ENCODE assay signal across 9 cellular contexts in the genomic region with DNA sequence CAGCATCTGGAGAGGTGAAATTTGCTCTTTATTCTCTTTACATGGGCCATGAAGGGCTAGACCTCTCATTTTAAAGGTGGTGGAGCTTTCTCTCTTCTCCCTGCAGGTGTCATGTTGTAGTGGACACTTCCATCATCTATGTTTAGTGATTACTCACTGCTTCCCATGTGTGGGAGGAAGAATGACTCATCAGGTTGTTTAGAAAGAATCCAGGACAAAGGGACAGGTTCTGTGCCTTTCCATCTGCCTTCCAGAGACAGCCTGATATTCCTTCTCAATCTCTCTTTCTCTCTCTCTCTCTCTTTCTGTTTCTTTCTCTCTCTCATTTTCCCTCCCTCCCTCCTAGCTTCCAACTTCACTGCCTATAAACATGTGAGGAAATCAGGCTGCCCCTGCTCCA. TPM values are rescaled to one million over a fixed set of nuclear protein-coding genes. Genes with fewer than 3 reads are reported as not detected.
DNase-seq lines count a peak whose midpoint lies in the region; ATAC-seq, FAIRE-seq and TF ChIP-seq lines count a peak whose summit lies in the region.
"Had no signal": no experiment of that assay in that cellular context is flagged by ENCODE, and none has a peak within 500 bp of the region (broad histone marks: within the 10 kb centered on the region; RNA-seq: fewer than 3 reads in every experiment).

No MANE protein-coding gene starts in this region.

- FAIRE-seq in HepG2 (lab: Jason Lieb, UNC), result no peak

- H3K4me2 ChIP-seq in HepG2 (ENCODE audit: low read depth, low read length), result no peak overlapping the region
- H3K4me2 ChIP-seq: KMS-11 had no signal

- H3K27ac ChIP-seq in HepG2 (ENCODE audit: extremely low read length, insufficient read depth, low read length) (no peak overlapping the region), substantia nigra (ENCODE audit: low read depth, low read length, poor library complexity, severe bottlenecking) (no peak overlapping the region)
- H3K27ac ChIP-seq: KMS-11 had no signal

- no peaks in the 10 kb centered on the region for H3K4me1 ChIP-seq in HepG2 (ENCODE audit: insufficient read depth, low read length)

- H3K9ac ChIP-seq in HepG2 (ENCODE audit: insufficient read depth, low read depth, low read length), result no peak overlapping the region
- H3K9ac ChIP-seq: KMS-11 had no signal

- no TSS peak for BruUV-seq in HepG2 (replicated peaks; lab: Mats Ljungman, UMichigan)

- TF ChIP-seq RAD21 in HepG2 (CRISPR knock-in tag; IDR thresholded peaks at IDR 0.05), result no peak

- DNase-seq in DMS53 (lab: John Stamatoyannopoulos, UW) (peak; percentile 96), NCI-H146 treated with DMSO at 0.1 percent for 48 hours (lab: John Stamatoyannopoulos, UW; ENCODE audit: unreplicated experiment) (peak; percentile 81), astrocyte of the cerebellum (ENCODE audit: low read depth) (peak; percentile 45), HepG2 (ENCODE audit: low spot score) (peak; percentile 69), GM13977 (ENCODE audit: low spot score) (no peak), NCI-H1048 (lab: John Stamatoyannopoulos, UW) (no peak), substantia nigra (lab: John Stamatoyannopoulos, UW) (no peak)
- no peak for DNase-seq in effector CD4-positive, alpha-beta T cell

- TF ChIP-seq CTCF in astrocyte of the cerebellum (IDR thresholded peaks at IDR 0.05; ENCODE audit: low read depth, low read length, missing control alignments), result peak; percentile 5
- TF ChIP-seq CTCF in HepG2 (CRISPR knock-in tag; IDR thresholded peaks at IDR 0.05), result no peak
- no peak for TF ChIP-seq CTCF in GM13977 (IDR thresholded peaks at IDR 0.05; ENCODE audit: extremely low read depth, insufficient read depth, missing control alignments)

- H3K4me3 ChIP-seq in astrocyte of the cerebellum (ENCODE audit: low read depth, low read length) (no peak overlapping the region), HepG2 (replicated peaks in 1 of 3; ENCODE audit: insufficient read depth in 1 of 3, low read depth in 2 of 3, low read length in 3 of 3) (no peak overlapping the region)

- intact Hi-C loops in HepG2 (cut with micrococcal nuclease; ENCODE audit: unreplicated experiment), result no loop called here

- TF ChIP-seq POLR2A in HepG2 (IDR thresholded peaks at IDR 0.05; ENCODE audit: insufficient read depth in 1 of 2, low read depth in 2 of 2, low read length in 2 of 2), result no peak

- CTCF ChIA-PET in HepG2 (lab: Yijun Ruan, JAX; ENCODE audit: low intra/inter-chr PET ratio, low total read pairs), result no interaction called here

- no peaks in the 10 kb centered on the region for H3K79me2 ChIP-seq in HepG2 (ENCODE audit: insufficient read depth, low read length)

- H2AFZ ChIP-seq in HepG2 (ENCODE audit: low read length), result no peak overlapping the region

- H3K36me3 ChIP-seq in HepG2 (replicated peaks in 1 of 2; ENCODE audit: control insufficient read depth in 1 of 2, insufficient read depth in 2 of 2, low read length in 2 of 2), result no peaks in the 10 kb centered on the region

- H3K27me3 ChIP-seq in HepG2 (ENCODE audit: control insufficient read depth in 1 of 2, insufficient read depth in 2 of 2, low read length in 2 of 2), result no peaks in the 10 kb centered on the region; a peak in 1 of 5 replicates

- H3K9me3 ChIP-seq in HepG2 (ENCODE audit: low read length), result no peaks in the 10 kb centered on the region

- in situ Hi-C loops in astrocyte of the cerebellum (cut with HindIII; ENCODE audit: low sequenced_read_pairs) (no loop called here), HepG2 (cut with HindIII; ENCODE audit: extremely low pct_ligation_motif_present, low pct_unique_long_range_greater_than_20kb) (no loop called here), GM13977 (cut with MboI; ENCODE audit: low pct_unique_long_range_greater_than_20kb, low sequenced_read_pairs, unreplicated experiment) (no loop called here)

- TF ChIP-seq EP300 in HepG2 (IDR thresholded peaks at IDR 0.05; ENCODE audit: low read depth in 2 of 2, low read length in 2 of 2), result no peak; a peak in 1 of 4 replicates
- no peak for TF ChIP-seq EP300 in HepG2 (CRISPR knock-in tag; IDR thresholded peaks at IDR 0.05; ENCODE audit: borderline replicate concordance)

- POLR2A ChIA-PET in HepG2 (lab: Yijun Ruan, JAX), result no interaction called here

- H4K20me1 ChIP-seq in HepG2 (ENCODE audit: insufficient read depth, low read length), result no peaks in the 10 kb centered on the region

- ATAC-seq in HepG2, result peak; percentile 90

TF ChIP-seq in HepG2, 621 proteins besides CTCF, POLR2A, EP300 and RAD21 (continues in another document):
- TF ChIP-seq, protein P1, sequence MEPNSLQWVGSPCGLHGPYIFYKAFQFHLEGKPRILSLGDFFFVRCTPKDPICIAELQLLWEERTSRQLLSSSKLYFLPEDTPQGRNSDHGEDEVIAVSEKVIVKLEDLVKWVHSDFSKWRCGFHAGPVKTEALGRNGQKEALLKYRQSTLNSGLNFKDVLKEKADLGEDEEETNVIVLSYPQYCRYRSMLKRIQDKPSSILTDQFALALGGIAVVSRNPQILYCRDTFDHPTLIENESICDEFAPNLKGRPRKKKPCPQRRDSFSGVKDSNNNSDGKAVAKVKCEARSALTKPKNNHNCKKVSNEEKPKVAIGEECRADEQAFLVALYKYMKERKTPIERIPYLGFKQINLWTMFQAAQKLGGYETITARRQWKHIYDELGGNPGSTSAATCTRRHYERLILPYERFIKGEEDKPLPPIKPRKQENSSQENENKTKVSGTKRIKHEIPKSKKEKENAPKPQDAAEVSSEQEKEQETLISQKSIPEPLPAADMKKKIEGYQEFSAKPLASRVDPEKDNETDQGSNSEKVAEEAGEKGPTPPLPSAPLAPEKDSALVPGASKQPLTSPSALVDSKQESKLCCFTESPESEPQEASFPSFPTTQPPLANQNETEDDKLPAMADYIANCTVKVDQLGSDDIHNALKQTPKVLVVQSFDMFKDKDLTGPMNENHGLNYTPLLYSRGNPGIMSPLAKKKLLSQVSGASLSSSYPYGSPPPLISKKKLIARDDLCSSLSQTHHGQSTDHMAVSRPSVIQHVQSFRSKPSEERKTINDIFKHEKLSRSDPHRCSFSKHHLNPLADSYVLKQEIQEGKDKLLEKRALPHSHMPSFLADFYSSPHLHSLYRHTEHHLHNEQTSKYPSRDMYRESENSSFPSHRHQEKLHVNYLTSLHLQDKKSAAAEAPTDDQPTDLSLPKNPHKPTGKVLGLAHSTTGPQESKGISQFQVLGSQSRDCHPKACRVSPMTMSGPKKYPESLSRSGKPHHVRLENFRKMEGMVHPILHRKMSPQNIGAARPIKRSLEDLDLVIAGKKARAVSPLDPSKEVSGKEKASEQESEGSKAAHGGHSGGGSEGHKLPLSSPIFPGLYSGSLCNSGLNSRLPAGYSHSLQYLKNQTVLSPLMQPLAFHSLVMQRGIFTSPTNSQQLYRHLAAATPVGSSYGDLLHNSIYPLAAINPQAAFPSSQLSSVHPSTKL (CRISPR knock-in tag; IDR thresholded peaks at IDR 0.05), result peak; percentile 43; the same call in 1 of the 2 replicates
- TF ChIP-seq KLF11 (CRISPR knock-in tag; IDR thresholded peaks at IDR 0.05), result no peak
- peak; percentile 24; the same call in 1 of the 2 replicates for TF ChIP-seq SOX5 (CRISPR knock-in tag; IDR thresholded peaks at IDR 0.05; ENCODE audit: borderline replicate concordance)
- no peak for TF ChIP-seq ASH2L (IDR thresholded peaks at IDR 0.05; ENCODE audit: insufficient read length, low read depth, low read length)
- TF ChIP-seq MAFF (IDR thresholded peaks at IDR 0.05; ENCODE audit: low read depth, low read length), result peak; percentile 66
- 0 out of 2 replicates have a peak, but pooled peaks have one; percentile 23 for TF ChIP-seq FOXA3 (CRISPR knock-in tag; IDR thresholded peaks at IDR 0.05)
- TF ChIP-seq MAFK (conservative IDR thresholded peaks at IDR 0.05 in 1 of 2, IDR thresholded peaks at IDR 0.05 in 1 of 2; ENCODE audit: low read length in 2 of 2), result peak; percentile 48 to 77
- TF ChIP-seq CREB1 (IDR thresholded peaks at IDR 0.05), result peak; percentile 53
- TF ChIP-seq CREB1 (CRISPR knock-in tag; IDR thresholded peaks at IDR 0.05), result no peak
- TF ChIP-seq XRCC5 (optimal IDR thresholded peaks at IDR 0.05; ENCODE audit: low read length), result no peak
- TF ChIP-seq MAFG (CRISPR knock-in tag; IDR thresholded peaks at IDR 0.05), result 0 out of 2 replicates have a peak, but pooled peaks have one; percentile 38
- TF ChIP-seq SAP130 (CRISPR knock-in tag; IDR thresholded peaks at IDR 0.05; ENCODE audit: low read depth), result peak; percentile 46
- TF ChIP-seq, protein P2, sequence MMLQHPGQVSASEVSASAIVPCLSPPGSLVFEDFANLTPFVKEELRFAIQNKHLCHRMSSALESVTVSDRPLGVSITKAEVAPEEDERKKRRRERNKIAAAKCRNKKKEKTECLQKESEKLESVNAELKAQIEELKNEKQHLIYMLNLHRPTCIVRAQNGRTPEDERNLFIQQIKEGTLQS (CRISPR knock-in tag; IDR thresholded peaks at IDR 0.05), result peak; percentile 77; the same call in 1 of the 2 replicates
- TF ChIP-seq FOSL2 (CRISPR knock-in tag; IDR thresholded peaks at IDR 0.05), result peak; percentile 96
- TF ChIP-seq MIER2 (CRISPR knock-in tag; IDR thresholded peaks at IDR 0.05), result 0 out of 2 replicates have a peak, but pooled peaks have one; percentile 47

RNA-seq across cellular contexts. Expression of a gene that starts 38.7 kb away (rescaled TPM):
- not detected in 2 replicates for total RNA-seq in HepG2 (2016; rRNA removed; fragmentation: Illumina TruSeq; extraction: Trizol)
- not detected in 2 replicates for total RNA-seq in HepG2 (2016; cell fraction: cytosol; rRNA removed; fragmentation: Illumina TruSeq; extraction: Trizol; ENCODE audit: low read depth)
- not detected in 2 replicates for total RNA-seq in HepG2 (2016; cell fraction: insoluble cytoplasmic fraction; rRNA removed; fragmentation: Illumina TruSeq; extraction: Trizol)
- total RNA-seq in HepG2 (2016; cell fraction: membrane; rRNA removed; fragmentation: Illumina TruSeq; extraction: Trizol), result not detected in 2 replicates
- total RNA-seq in HepG2 (2016; cell fraction: nucleus; rRNA removed; fragmentation: Illumina TruSeq; extraction: Trizol), result not detected in 2 replicates
- not detected in 2 replicates for polyA plus RNA-seq in HepG2 (2011; rRNA removed)
- polyA plus RNA-seq in HepG2 (2011; cell fraction: cytosol; rRNA removed), result not detected in 2 replicates
- not detected in 2 replicates for polyA plus RNA-seq in HepG2 (2011; cell fraction: nucleus; rRNA removed)
- polyA plus RNA-seq in HepG2 (2012), result not detected in 2 replicates
- not detected in 2 replicates for polyA plus RNA-seq in HepG2 (2016; cell fraction: cytosol; fragmentation: Illumina TruSeq; extraction: Trizol; ENCODE audit: low read depth)
- not detected in 2 replicates for polyA plus RNA-seq in HepG2 (2016; cell fraction: insoluble cytoplasmic fraction; fragmentation: Illumina TruSeq; extraction: Trizol; ENCODE audit: low read depth)
- not detected in 2 replicates for polyA plus RNA-seq in HepG2 (2016; cell fraction: membrane; fragmentation: Illumina TruSeq; extraction: Trizol; ENCODE audit: low read depth)
- 0.23 TPM in 1 of 2 replicates, not detected in the other for polyA plus RNA-seq in HepG2 (2016; cell fraction: nucleus; fragmentation: Illumina TruSeq; extraction: Trizol; ENCODE audit: insufficient read depth, low read depth)
- not detected in 2 replicates for polyA minus RNA-seq in HepG2 (2011; rRNA and poly(A)+ RNA removed; ENCODE audit: low replicate concordance)
- not detected in 2 replicates for polyA minus RNA-seq in HepG2 (2011; cell fraction: cytosol; rRNA and poly(A)+ RNA removed)
- polyA minus RNA-seq in HepG2 (2011; cell fraction: nucleus; rRNA and poly(A)+ RNA removed), result not detected in 2 replicates

Comparison
In these comparisons a context has a peak if more than half of its experiments do, and no peak if none do; other contexts are left out.
1. DNase-seq: peak in DMS53 (single experiment), NCI-H146 treated with DMSO at 0.1 percent for 48 hours (single experiment), astrocyte of the cerebellum (single experiment) and HepG2 (single experiment); none in effector CD4-positive, alpha-beta T cell (single experiment), GM13977 (single experiment), NCI-H1048 (single experiment) and substantia nigra (0 of 49).